15 cellular contexts compared by ENCODE assay signal in genomic region chrX:16827225-16827624, GRCh38. TPM values are rescaled to one million over a fixed set of nuclear protein-coding genes. Genes with fewer than 3 reads are reported as not detected.
DNase-seq lines count a peak whose midpoint lies in the region; ATAC-seq and TF ChIP-seq lines count a peak whose summit lies in the region.
"Had no signal": no experiment of that assay in that cellular context is flagged by ENCODE, and none has a peak within 500 bp of the region (broad histone marks: within the 10 kb centered on the region; RNA-seq: fewer than 3 reads in every experiment).

No MANE protein-coding gene starts in this region.

- ATAC-seq in foreskin keratinocyte (peak; percentile 68), HG02678 (IDR thresholded peaks at IDR 0.05; ENCODE audit: unreplicated experiment) (no peak), HG02798 (IDR thresholded peaks at IDR 0.05; ENCODE audit: poor library complexity, unreplicated experiment) (no peak)

- TF ChIP-seq EP300 in stomach (IDR thresholded peaks at IDR 0.05): no peak

- H3K36me3 ChIP-seq in ascending aorta (peaks cover 10 to 50% of the 10 kb centered on the region in 2 donors), stomach (peaks cover 0 to 55% (median 31%) of the 10 kb centered on the region in 4 donors)
- H3K36me3 ChIP-seq: colonic mucosa had no signal

- TF ChIP-seq CTCF in ascending aorta (IDR thresholded peaks at IDR 0.05): no peak
- no peak for TF ChIP-seq CTCF in foreskin keratinocyte (conservative IDR thresholded peaks at IDR 0.05)
- TF ChIP-seq CTCF in stomach (IDR thresholded peaks at IDR 0.05): no peak

- H3K4me3 ChIP-seq in ascending aorta (no peak overlapping the region), stomach (no peak overlapping the region)
- H3K4me3 ChIP-seq: colonic mucosa had no signal

- H3K9me3 ChIP-seq in ascending aorta (no peaks in the 10 kb centered on the region), stomach (no peaks in the 10 kb centered on the region)
- H3K9me3 ChIP-seq: colonic mucosa had no signal

- DNase-seq in GOT3 (lab: John Stamatoyannopoulos, UW) (peak; percentile 9), ascending aorta (ENCODE audit: low spot score in 2 of 2) (no peak), foreskin keratinocyte (peak in 1 of 2 donors; percentile 53), stomach (no peak), KG1 (lab: John Stamatoyannopoulos, UW) (no peak), HT-29 (ENCODE audit: low spot score) (no peak)
- DNase-seq: activated naive CD8-positive, alpha-beta T cell treated with anti-CD3 and anti-CD28 coated beads, Interleukin-2, amount 10 ng/mL, durations not matched to agents 7 days and 5 days; C1 segment of cervical spinal cord; colonic mucosa; EL; NCI-H1105; NCI-H446; trophoblast cell had no signal

- no peak for TF ChIP-seq POLR2A in stomach (IDR thresholded peaks at IDR 0.05)

- H3K4me1 ChIP-seq in ascending aorta: peaks cover 0 to 3% of the 10 kb centered on the region in 2 donors
- peaks cover 25% of the 10 kb centered on the region for H3K4me1 ChIP-seq in foreskin keratinocyte
- H3K4me1 ChIP-seq in stomach: peaks cover 0 to 27% (median 0%) of the 10 kb centered on the region in 4 donors
- H3K4me1 ChIP-seq: colonic mucosa had no signal

- intact Hi-C loops in ascending aorta (cut with DNase I): loop anchor here (5.0 kb wide), 5 partner anchors 205 to 550 kb away; partner anchors contain the start of gene NHS
- intact Hi-C loops in stomach (cut with DNase I; ENCODE audit: low total_unique reads): no loop called here

- WGBS in stomach, 5 donors: 75 to 92% (median 84%) methylated on average over 2 of the region's 2 CpGs

- no peaks in the 10 kb centered on the region for H3K27me3 ChIP-seq in ascending aorta
- no peaks in the 10 kb centered on the region for H3K27me3 ChIP-seq in foreskin keratinocyte
- no peaks in the 10 kb centered on the region for H3K27me3 ChIP-seq in stomach
- H3K27me3 ChIP-seq: colonic mucosa had no signal

- H3K27ac ChIP-seq in ascending aorta (peak overlapping the region; percentile 38 to 61), foreskin keratinocyte (peak overlapping the region; percentile 48), stomach (peak overlapping the region in 3 of 5 donors; percentile 33 to 80 (median 63))
- H3K27ac ChIP-seq: colonic mucosa had no signal

RNA-seq across cellular contexts. Expression of gene TXLNG, which starts 41.0 kb away (rescaled TPM):
- total RNA-seq in ascending aorta (3.9 TPM), foreskin keratinocyte (15.7 and 16.2 TPM in 2 replicates), stomach (10 to 100 TPM in 4 of 5 donors, 1 to 10 TPM in 1; 8.7 to 25.7 (median 11.4) TPM)
- polyA plus RNA-seq in foreskin keratinocyte (7.1 and 8.9 TPM in 2 replicates), stomach (1 to 10 TPM; 4.6 to 8.9 (median 7.0) TPM)
- 16.9 and 17.6 TPM in 2 replicates for total RNA-seq in HT-29 (2014; rRNA removed; shearing (Covaris generic))

RNA-seq across cellular contexts. Expression of gene RBBP7, which starts 42.9 kb away (rescaled TPM):
- 48.7 TPM for total RNA-seq in ascending aorta
- total RNA-seq in foreskin keratinocyte: 141 and 150 TPM in 2 replicates
- polyA plus RNA-seq in foreskin keratinocyte: 149 and 169 TPM in 2 replicates
- total RNA-seq in stomach: 100 to 1,000 TPM in 3 of 5 donors, 10 to 100 TPM in 2; 60.9 to 150 (median 123) TPM
- polyA plus RNA-seq in stomach: 100 to 1,000 TPM in 1 of 3 donors, 10 to 100 TPM in 2; 81.8 to 152 (median 95.3) TPM
- total RNA-seq in HT-29 (2014; rRNA removed; shearing (Covaris generic)): 89.0 and 109 TPM in 2 replicates
